24 cellular contexts compared by ENCODE assay signal in genomic region chr2:217399288-217399687, GRCh38.
DNase-seq lines count a peak whose midpoint lies in the region; ATAC-seq and TF ChIP-seq lines count a peak whose summit lies in the region.
"Had no signal": no experiment of that assay in that cellular context is flagged by ENCODE, and none has a peak within 500 bp of the region (broad histone marks: within the 10 kb centered on the region; RNA-seq: fewer than 3 reads in every experiment).

No MANE protein-coding gene starts in this region.

- no peak overlapping the region for H3K4me3 Mint-ChIP-seq in activated T-helper 2 cell treated with anti-CD3 and anti-CD28 coated beads, Interferon-gamma antibody, Interleukin-2, Interleukin-4, amounts not matched to agents 10 μg/mL and 5 μg/mL and 100 μg/mL, durations not matched to agents 14 hours and 24 hours and 36 hours (ENCODE audit: low read depth)
- H3K4me3 Mint-ChIP-seq: activated T-cell treated with anti-CD3 and anti-CD28 coated beads, Interleukin-2, amount 50 U/mL, for 24 hours; nephron; stimulated activated memory B cell treated with anti-CD40 and anti-IgM and Interleukin-4, amounts not matched to agents 10 μg/mL and 1 μg/mL and 100 μg/mL, for 72 hours had no signal

- DNase-seq in AG04450 (ENCODE audit: low read depth, low spot score) (peak; percentile 41), HCEC 1CT (peak; percentile 48), brain microvascular endothelial cell (peak; percentile 79), NCI-H526 (lab: John Stamatoyannopoulos, UW) (no peak)
- DNase-seq in activated CD8-positive, alpha-beta memory T cell treated with anti-CD3 and anti-CD28 coated beads, Interleukin-2, amount 50 U/mL, for 4 hours: no peak
- no peak for DNase-seq in stimulated activated naive CD8-positive, alpha-beta T cell treated with anti-CD3 and anti-CD28 coated beads, Interleukin-15, Interleukin-2, amounts not matched to agents 100 U/mL and 50 U/mL, for 24 hours
- no peak for DNase-seq in activated T-helper 2 cell treated with anti-CD3 and anti-CD28 coated beads, Interferon-gamma antibody, Interleukin-2, Interleukin-4, amounts not matched to agents 10 μg/mL and 5 μg/mL and 100 μg/mL, durations not matched to agents 14 hours and 24 hours and 36 hours (ENCODE audit: low spot score)
- DNase-seq: ACHN; activated CD4-positive, alpha-beta T cell treated with anti-CD3 and anti-CD28 coated beads, Interleukin-2, amount 50 U/mL, for 1 hour; dorsolateral prefrontal cortex; NCI-H1092; NCI-H2081 treated with DMSO at 0.1 percent for 48 hours; NCI-H510A; psoas muscle; transverse colon had no signal

- TF ChIP-seq CTCF in AG04450 (IDR thresholded peaks at IDR 0.05; ENCODE audit: low read depth, low read length) (no peak), brain microvascular endothelial cell (IDR thresholded peaks at IDR 0.05; ENCODE audit: low read depth, low read length, missing control alignments) (no peak)

- in situ Hi-C loops in brain microvascular endothelial cell (cut with HindIII; ENCODE audit: low pct_ligation_motif_present, low sequenced_read_pairs): no loop called here

- no peaks in the 10 kb centered on the region for H3K9me3 Mint-ChIP-seq in activated T-helper 2 cell treated with anti-CD3 and anti-CD28 coated beads, Interferon-gamma antibody, Interleukin-2, Interleukin-4, amounts not matched to agents 10 μg/mL and 5 μg/mL and 100 μg/mL, durations not matched to agents 14 hours and 24 hours and 36 hours
- H3K9me3 Mint-ChIP-seq: activated T-cell treated with anti-CD3 and anti-CD28 coated beads, Interleukin-2, amount 50 U/mL, for 24 hours; nephron had no signal

- CTCF ChIA-PET in AG04450 (lab: Charles Lee): no interaction called here

- peak overlapping the region; percentile 69 for H3K27ac ChIP-seq in AG04450 (ENCODE audit: low read depth, low read length)
- no peak overlapping the region for H3K27ac ChIP-seq in brain microvascular endothelial cell
- H3K27ac ChIP-seq in mesodermal cell (ENCODE audit: low read depth, low read length, severe bottlenecking): peak overlapping the region; percentile 10
- H3K27ac ChIP-seq: dorsolateral prefrontal cortex, esophagus muscularis mucosa, psoas muscle, transverse colon had no signal

- H3K4me1 Mint-ChIP-seq in activated T-helper 2 cell treated with anti-CD3 and anti-CD28 coated beads, Interferon-gamma antibody, Interleukin-2, Interleukin-4, amounts not matched to agents 10 μg/mL and 5 μg/mL and 100 μg/mL, durations not matched to agents 14 hours and 24 hours and 36 hours (ENCODE audit: low read depth): peaks cover 8% of the 10 kb centered on the region

- no peak for ATAC-seq in stimulated activated naive CD8-positive, alpha-beta T cell treated with anti-CD3 and anti-CD28 coated beads, Interleukin-15, Interleukin-2, amounts not matched to agents 100 U/mL and 50 U/mL, for 24 hours
- ATAC-seq: HCT116; K562; psoas muscle; stimulated activated memory B cell treated with anti-CD40 and anti-IgM and Interleukin-4, amounts not matched to agents 10 μg/mL and 1 μg/mL and 100 μg/mL, for 72 hours had no signal

- no peak overlapping the region for H3K27ac Mint-ChIP-seq in activated T-helper 2 cell treated with anti-CD3 and anti-CD28 coated beads, Interferon-gamma antibody, Interleukin-2, Interleukin-4, amounts not matched to agents 10 μg/mL and 5 μg/mL and 100 μg/mL, durations not matched to agents 14 hours and 24 hours and 36 hours
- H3K27ac Mint-ChIP-seq: activated T-cell treated with anti-CD3 and anti-CD28 coated beads, Interleukin-2, amount 50 U/mL, for 24 hours; stimulated activated memory B cell treated with anti-CD40 and anti-IgM and Interleukin-4, amounts not matched to agents 10 μg/mL and 1 μg/mL and 100 μg/mL, for 72 hours had no signal

- no peak overlapping the region for H3K4me3 ChIP-seq in AG04450 (ENCODE audit: low read depth, low read length)
- H3K4me3 ChIP-seq in brain microvascular endothelial cell (ENCODE audit: low read depth, low read length): no peak overlapping the region
- no peak overlapping the region for H3K4me3 ChIP-seq in mesodermal cell (ENCODE audit: extremely low read depth, insufficient read depth, low read length, poor library complexity, severe bottlenecking)
- H3K4me3 ChIP-seq: dorsolateral prefrontal cortex, esophagus muscularis mucosa, heart right ventricle, K562, psoas muscle, transverse colon had no signal

- H3K36me3 ChIP-seq in brain microvascular endothelial cell (replicated peaks) (no peaks in the 10 kb centered on the region), mesodermal cell (ENCODE audit: control insufficient read depth, insufficient read depth, low read length) (no peaks in the 10 kb centered on the region)
- H3K36me3 ChIP-seq: esophagus muscularis mucosa, heart right ventricle, transverse colon had no signal

- POLR2A ChIA-PET in AG04450 (lab: Yijun Ruan, JAX): no interaction called here

- WGBS in mesodermal cell (ENCODE audit: insufficient coverage in 2 of 2), 2 experiments: 100% methylated on average over 1 of the region's 5 CpGs

- H3K27me3 Mint-ChIP-seq in activated T-helper 2 cell treated with anti-CD3 and anti-CD28 coated beads, Interferon-gamma antibody, Interleukin-2, Interleukin-4, amounts not matched to agents 10 μg/mL and 5 μg/mL and 100 μg/mL, durations not matched to agents 14 hours and 24 hours and 36 hours (ENCODE audit: low read depth): no peaks in the 10 kb centered on the region
- H3K27me3 Mint-ChIP-seq: activated naive CD8-positive, alpha-beta T cell treated with anti-CD3 and anti-CD28 coated beads for 36 hours; activated T-cell treated with anti-CD3 and anti-CD28 coated beads, Interleukin-2, amount 50 U/mL, for 24 hours; stimulated activated memory B cell treated with anti-CD40 and anti-IgM and Interleukin-4, amounts not matched to agents 10 μg/mL and 1 μg/mL and 100 μg/mL, for 72 hours had no signal

- H3K9me3 ChIP-seq in AG04450 (ENCODE audit: control insufficient read depth, insufficient read depth, low read length) (no peaks in the 10 kb centered on the region; the same call in 1 of the 2 replicates), mesodermal cell (ENCODE audit: control insufficient read depth, low read length) (no peaks in the 10 kb centered on the region)
- H3K9me3 ChIP-seq: esophagus muscularis mucosa, heart right ventricle, psoas muscle, transverse colon had no signal

- H3K36me3 Mint-ChIP-seq in activated T-helper 2 cell treated with anti-CD3 and anti-CD28 coated beads, Interferon-gamma antibody, Interleukin-2, Interleukin-4, amounts not matched to agents 10 μg/mL and 5 μg/mL and 100 μg/mL, durations not matched to agents 14 hours and 24 hours and 36 hours (ENCODE audit: low read depth): no peaks in the 10 kb centered on the region
- H3K36me3 Mint-ChIP-seq: stimulated activated memory B cell treated with anti-CD40 and anti-IgM and Interleukin-4, amounts not matched to agents 10 μg/mL and 1 μg/mL and 100 μg/mL, for 72 hours had no signal

- H3K27me3 ChIP-seq in AG04450 (ENCODE audit: control insufficient read depth, insufficient read depth, low read length) (no peaks in the 10 kb centered on the region), brain microvascular endothelial cell (replicated peaks) (no peaks in the 10 kb centered on the region)
- H3K27me3 ChIP-seq: dorsolateral prefrontal cortex, esophagus muscularis mucosa, heart right ventricle, transverse colon had no signal

- peaks cover 19% of the 10 kb centered on the region for H3K4me1 ChIP-seq in mesodermal cell (ENCODE audit: control insufficient read depth, insufficient read depth, low read length, poor library complexity, severe bottlenecking)

- intact Hi-C loops in activated T-helper 2 cell treated with anti-CD3 and anti-CD28 coated beads, Interferon-gamma antibody, Interleukin-2, Interleukin-4, amounts not matched to agents 10 μg/mL and 5 μg/mL and 100 μg/mL, durations not matched to agents 14 hours and 24 hours and 36 hours (cut with micrococcal nuclease): no loop called here

Comparison
In these comparisons a context has a peak if more than half of its experiments do, and no peak if none do; other contexts are left out.
1. DNase-seq: peak in AG04450 (single experiment), HCEC 1CT (single experiment) and brain microvascular endothelial cell (single experiment); none in activated CD8-positive, alpha-beta memory T cell treated with anti-CD3 and anti-CD28 coated beads, Interleukin-2, amount 50 U/mL, for 4 hours (single experiment), stimulated activated naive CD8-positive, alpha-beta T cell treated with anti-CD3 and anti-CD28 coated beads, Interleukin-15, Interleukin-2, amounts not matched to agents 100 U/mL and 50 U/mL, for 24 hours (single experiment), activated T-helper 2 cell treated with anti-CD3 and anti-CD28 coated beads, Interferon-gamma antibody, Interleukin-2, Interleukin-4, amounts not matched to agents 10 μg/mL and 5 μg/mL and 100 μg/mL, durations not matched to agents 14 hours and 24 hours and 36 hours (single experiment) and NCI-H526 (0 of 2).